In the genomic region with DNA sequence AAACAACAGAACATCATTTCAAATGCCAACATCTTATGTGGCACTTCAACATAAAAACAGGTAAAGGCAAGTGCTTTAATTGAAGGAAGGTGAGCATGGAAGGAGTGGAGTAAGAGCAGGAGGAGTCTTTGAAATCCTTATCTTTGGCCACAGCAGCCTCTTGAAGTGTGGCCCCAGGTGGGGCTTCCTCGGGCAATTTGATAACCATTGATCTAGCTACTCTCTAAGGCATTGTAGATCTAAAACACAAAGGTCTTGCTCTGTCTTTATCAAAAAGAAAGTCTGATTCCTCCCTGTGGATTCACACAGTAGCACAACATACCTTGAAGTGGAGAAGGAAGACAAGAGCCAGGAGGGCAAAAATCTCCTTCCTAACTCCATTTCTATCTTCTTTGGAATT, we compare ENCODE assay signal across 26 cellular contexts.
"Had no signal": no experiment of that assay in that cellular context is flagged by ENCODE, and none has a peak within 500 bp of the region (broad histone marks: within the 10 kb centered on the region; RNA-seq: fewer than 3 reads in every experiment).

No MANE protein-coding gene starts in this region.

- FAIRE-seq: endometrium, frontal cortex, islet of Langerhans had no signal

- H3K4me3 ChIP-seq: breast epithelium, esophagus squamous epithelium, left ventricle myocardium inferior, neural progenitor cell, thyroid gland, upper lobe of right lung had no signal

- H3K27me3 Mint-ChIP-seq: activated CD4-positive, alpha-beta T cell treated with anti-CD3 and anti-CD28 coated beads for 36 hours; activated naive CD4-positive, alpha-beta T cell treated with anti-CD3 and anti-CD28 coated beads, Interleukin-2, amount 50 U/mL, for 24 hours; dendritic cell treated with granulocyte-macrophage colony-stimulating factor and Interleukin-4, amounts not matched to agents 40 ng/mL and 50 ng/mL, for 4 days; stimulated activated memory B cell treated with anti-CD40 and anti-IgM and Interleukin-4, amounts not matched to agents 10 μg/mL and 1 μg/mL and 100 μg/mL, for 72 hours; stimulated activated naive CD8-positive, alpha-beta T cell treated with anti-CD3 and anti-CD28 coated beads, Interleukin-15, amount 100 ng/mL, for 72 hours had no signal

- H3K4me2 ChIP-seq: neural progenitor cell had no signal

- H3K36me3 Mint-ChIP-seq: activated naive CD4-positive, alpha-beta T cell treated with anti-CD3 and anti-CD28 coated beads, Interleukin-2, amount 50 U/mL, for 24 hours; mesothelial cell of epicardium; naive thymus-derived CD8-positive, alpha-beta T cell; stimulated activated memory B cell treated with anti-CD40 and anti-IgM and Interleukin-4, amounts not matched to agents 10 μg/mL and 1 μg/mL and 100 μg/mL, for 72 hours; T-cell had no signal

- DNase-seq: activated CD4-positive, alpha-beta T cell treated with anti-CD3 and anti-CD28 coated beads for 36 hours; activated CD4-positive, CD25-positive, alpha-beta regulatory T cell; activated CD8-positive, alpha-beta T cell treated with anti-CD3 and anti-CD28 coated beads, Interleukin-2, amount 10 ng/mL, durations not matched to agents 7 days and 5 days; activated T-cell treated with anti-CD3 and anti-CD28 coated beads, Interleukin-2, amount 50 U/mL, for 4 hours; central memory CD4-positive, alpha-beta T cell; esophagus squamous epithelium; left ventricle myocardium inferior; naive thymus-derived CD8-positive, alpha-beta T cell; right cardiac atrium; stimulated activated CD4-positive, alpha-beta T cell treated with anti-CD3 and anti-CD28 coated beads, Interleukin-4, amount 100 ng/mL, for 4 hours; stimulated activated CD8-positive, alpha-beta memory T cell treated with anti-CD3 and anti-CD28 coated beads, Interleukin-4, amount 100 ng/mL, for 48 hours; stimulated activated naive CD8-positive, alpha-beta T cell treated with anti-CD3 and anti-CD28 coated beads, Interleukin-15, amount 100 ng/mL, for 72 hours; T-cell; thyroid gland; upper lobe of right lung had no signal

- H3K36me3 ChIP-seq: breast epithelium, esophagus squamous epithelium, left ventricle myocardium inferior, neural progenitor cell, thyroid gland, upper lobe of right lung had no signal

- H3K27ac ChIP-seq: breast epithelium, epithelial cell of prostate, esophagus squamous epithelium, left ventricle myocardium inferior, neural progenitor cell, thyroid gland, upper lobe of right lung had no signal

- H3K9ac ChIP-seq: neural progenitor cell had no signal

- H3K9me3 Mint-ChIP-seq: activated naive CD4-positive, alpha-beta T cell treated with anti-CD3 and anti-CD28 coated beads, Interleukin-2, amount 50 U/mL, for 24 hours; activated T-cell treated with anti-CD3 and anti-CD28 coated beads, Interleukin-2, amount 50 U/mL, for 4 hours; activated T-helper 2 cell treated with anti-CD3 and anti-CD28 coated beads, Interferon-gamma antibody, Interleukin-2, Interleukin-4, amounts not matched to agents 10 μg/mL and 5 μg/mL and 100 μg/mL, durations not matched to agents 14 hours and 24 hours and 36 hours; dendritic cell treated with granulocyte-macrophage colony-stimulating factor and Interleukin-4, amounts not matched to agents 40 ng/mL and 50 ng/mL, for 4 days; naive thymus-derived CD8-positive, alpha-beta T cell; stimulated activated memory B cell treated with anti-CD40 and anti-IgM and Interleukin-4, amounts not matched to agents 10 μg/mL and 1 μg/mL and 100 μg/mL, for 72 hours; stimulated activated naive CD8-positive, alpha-beta T cell treated with anti-CD3 and anti-CD28 coated beads, Interleukin-15, amount 100 ng/mL, for 72 hours; T-cell had no signal

- H3K9me3 ChIP-seq: breast epithelium, esophagus squamous epithelium, left ventricle myocardium inferior, thyroid gland, upper lobe of right lung had no signal

- H3K4me3 Mint-ChIP-seq: activated CD4-positive, alpha-beta T cell treated with anti-CD3 and anti-CD28 coated beads for 36 hours; activated CD8-positive, alpha-beta T cell treated with anti-CD3 and anti-CD28 coated beads, Interleukin-2, amount 10 ng/mL, durations not matched to agents 7 days and 5 days; activated naive CD4-positive, alpha-beta T cell treated with anti-CD3 and anti-CD28 coated beads, Interleukin-2, amount 50 U/mL, for 24 hours; activated T-cell treated with anti-CD3 and anti-CD28 coated beads, Interleukin-2, amount 50 U/mL, for 4 hours; dendritic cell treated with granulocyte-macrophage colony-stimulating factor and Interleukin-4, amounts not matched to agents 40 ng/mL and 50 ng/mL, for 4 days; mesothelial cell of epicardium; naive thymus-derived CD8-positive, alpha-beta T cell; neural progenitor cell; stimulated activated memory B cell treated with anti-CD40 and anti-IgM and Interleukin-4, amounts not matched to agents 10 μg/mL and 1 μg/mL and 100 μg/mL, for 72 hours; stimulated activated naive CD8-positive, alpha-beta T cell treated with anti-CD3 and anti-CD28 coated beads, Interleukin-15, amount 100 ng/mL, for 72 hours; T-cell had no signal

- H3K27ac Mint-ChIP-seq: activated CD4-positive, alpha-beta T cell treated with anti-CD3 and anti-CD28 coated beads for 36 hours; activated CD8-positive, alpha-beta T cell treated with anti-CD3 and anti-CD28 coated beads, Interleukin-2, amount 10 ng/mL, durations not matched to agents 7 days and 5 days; activated naive CD4-positive, alpha-beta T cell treated with anti-CD3 and anti-CD28 coated beads, Interleukin-2, amount 50 U/mL, for 24 hours; activated T-helper 2 cell treated with anti-CD3 and anti-CD28 coated beads, Interferon-gamma antibody, Interleukin-2, Interleukin-4, amounts not matched to agents 10 μg/mL and 5 μg/mL and 100 μg/mL, durations not matched to agents 14 hours and 24 hours and 36 hours; dendritic cell treated with granulocyte-macrophage colony-stimulating factor and Interleukin-4, amounts not matched to agents 40 ng/mL and 50 ng/mL, for 4 days; mesothelial cell of epicardium; naive thymus-derived CD8-positive, alpha-beta T cell; stimulated activated memory B cell treated with anti-CD40 and anti-IgM and Interleukin-4, amounts not matched to agents 10 μg/mL and 1 μg/mL and 100 μg/mL, for 72 hours; stimulated activated naive CD8-positive, alpha-beta T cell treated with anti-CD3 and anti-CD28 coated beads, Interleukin-15, amount 100 ng/mL, for 72 hours; T-cell had no signal

- H3K4me1 ChIP-seq: breast epithelium had no signal

- ATAC-seq: activated CD4-positive, alpha-beta T cell treated with anti-CD3 and anti-CD28 coated beads for 36 hours; activated CD8-positive, alpha-beta T cell treated with anti-CD3 and anti-CD28 coated beads, Interleukin-2, amount 10 ng/mL, durations not matched to agents 7 days and 5 days; activated T-cell treated with anti-CD3 and anti-CD28 coated beads, Interleukin-2, amount 50 U/mL, for 4 hours; naive thymus-derived CD8-positive, alpha-beta T cell; stimulated activated memory B cell treated with anti-CD40 and anti-IgM and Interleukin-4, amounts not matched to agents 10 μg/mL and 1 μg/mL and 100 μg/mL, for 72 hours; stimulated activated naive CD8-positive, alpha-beta T cell treated with anti-CD3 and anti-CD28 coated beads, Interleukin-15, amount 100 ng/mL, for 72 hours; T-cell; upper lobe of right lung had no signal

- H3K27me3 ChIP-seq: breast epithelium, esophagus squamous epithelium, neural progenitor cell, thyroid gland, upper lobe of right lung had no signal

- H2AFZ ChIP-seq: neural progenitor cell had no signal
